ENCODE assay signal across 7 cellular contexts in genomic region chr19:1106841-1107654, GRCh38. TPM values are rescaled to one million over a fixed set of nuclear protein-coding genes. Genes with fewer than 3 reads are reported as not detected.
A peak's percentile ranks its signal among the peaks of the same experiment; 100 is the strongest.
DNase-seq lines count a peak whose midpoint lies in the region; ATAC-seq, FAIRE-seq and TF ChIP-seq lines count a peak whose summit lies in the region.

No MANE protein-coding gene starts in this region.

- no peak overlapping the region for H2BK5ac ChIP-seq in trophoblast cell (ENCODE audit: low read depth, low read length, poor library complexity)

- peaks cover 17% of the 10 kb centered on the region for H3K79me1 ChIP-seq in trophoblast cell (ENCODE audit: low read length)

- H2AFZ ChIP-seq in trophoblast cell (ENCODE audit: insufficient read depth, low read length, poor library complexity): no peak overlapping the region

- no peak overlapping the region for H3K4me2 ChIP-seq in trophoblast cell (ENCODE audit: low read length)

- no peak overlapping the region for H4K8ac ChIP-seq in trophoblast cell (ENCODE audit: low read depth, low read length)

- TF ChIP-seq CTCF in GM12873 (IDR thresholded peaks at IDR 0.05; ENCODE audit: insufficient read depth, low read depth, low read length, missing control alignments) (peak; percentile 8), bronchial epithelial cell (IDR thresholded peaks at IDR 0.05; ENCODE audit: insufficient read depth, low read length, severe bottlenecking) (peak; percentile 45), esophagus muscularis mucosa (IDR thresholded peaks at IDR 0.05) (no peak)

- H3K27me3 ChIP-seq in bronchial epithelial cell (ENCODE audit: control insufficient read depth, insufficient read depth, low read length) (no peaks in the 10 kb centered on the region), trophoblast cell (ENCODE audit: insufficient read depth, low read length) (no peaks in the 10 kb centered on the region), esophagus muscularis mucosa (no peaks in the 10 kb centered on the region)

- FAIRE-seq in bronchial epithelial cell (lab: Jason Lieb, UNC): no peak

- no peak overlapping the region for H2BK12ac ChIP-seq in trophoblast cell (ENCODE audit: low read length)

- H2AK5ac ChIP-seq in trophoblast cell (ENCODE audit: low read length): no peak overlapping the region

- peaks cover 16% of the 10 kb centered on the region for H3K36me3 ChIP-seq in bronchial epithelial cell (ENCODE audit: control insufficient read depth, insufficient read depth, low read length)
- H3K36me3 ChIP-seq in trophoblast cell (ENCODE audit: control insufficient read depth in 1 of 2, insufficient read depth in 2 of 2, low read length in 2 of 2): peaks cover 53 to 57% of the 10 kb centered on the region in 2 experiments
- peaks cover 35 to 64% (median 62%) of the 10 kb centered on the region in 4 donors for H3K36me3 ChIP-seq in esophagus muscularis mucosa

- no peak overlapping the region for H3K9ac ChIP-seq in trophoblast cell (ENCODE audit: low read length)

- no CpG with 5 or more reads among the region's 17 CpGs for WGBS in trophoblast cell (ENCODE audit: extremely low coverage, insufficient coverage, insufficient read length)
- WGBS in esophagus muscularis mucosa: 70% methylated on average over 8 of the region's 17 CpGs

- no peak overlapping the region for H3K4me3 ChIP-seq in bronchial epithelial cell (ENCODE audit: low read depth, low read length)
- H3K4me3 ChIP-seq in trophoblast cell (ENCODE audit: low read depth, low read length): no peak overlapping the region
- no peak overlapping the region for H3K4me3 ChIP-seq in esophagus muscularis mucosa

- no peak overlapping the region for H2BK120ac ChIP-seq in trophoblast cell (ENCODE audit: insufficient read depth, low read length, poor library complexity)

- TF ChIP-seq EP300 in esophagus muscularis mucosa (IDR thresholded peaks at IDR 0.05): no peak

- peak overlapping the region; percentile 27 for H4K12ac ChIP-seq in trophoblast cell (ENCODE audit: low read depth, low read length)

- no peak overlapping the region for H3K4ac ChIP-seq in trophoblast cell (ENCODE audit: low read depth, low read length)

- H3K4me1 ChIP-seq in trophoblast cell (ENCODE audit: control insufficient read depth in 1 of 2, insufficient read depth in 2 of 2, low read length in 2 of 2) (peaks cover 16 to 17% of the 10 kb centered on the region in 2 experiments), esophagus muscularis mucosa (peaks cover 35 to 60% (median 45%) of the 10 kb centered on the region in 4 donors)

- intact Hi-C loops in esophagus muscularis mucosa (cut with DNase I): no loop called here

- H3K9me3 ChIP-seq in trophoblast cell (ENCODE audit: insufficient read depth, low read depth, low read length) (no peaks in the 10 kb centered on the region), esophagus muscularis mucosa (no peaks in the 10 kb centered on the region)

- TF ChIP-seq POLR2A in esophagus muscularis mucosa (IDR thresholded peaks at IDR 0.05; ENCODE audit: low read depth): no peak

- no peak overlapping the region for H3K14ac ChIP-seq in trophoblast cell (ENCODE audit: low read length)

- no peak overlapping the region for H3K23ac ChIP-seq in trophoblast cell (ENCODE audit: low read length)

- H3K79me2 ChIP-seq in trophoblast cell (ENCODE audit: control insufficient read depth, insufficient read depth, low read length, poor library complexity): peaks cover 9% of the 10 kb centered on the region

- H3K27ac ChIP-seq in trophoblast cell (ENCODE audit: low read depth, low read length) (no peak overlapping the region), esophagus muscularis mucosa (replicated peaks in 1 of 4) (peak overlapping the region in 2 of 4 donors; percentile 96 to 100)

- no peak for ATAC-seq in HG03139 (IDR thresholded peaks at IDR 0.05; ENCODE audit: unreplicated experiment)

- no peak overlapping the region for H3K18ac ChIP-seq in trophoblast cell (ENCODE audit: low read length)

- no peak overlapping the region for H4K91ac ChIP-seq in trophoblast cell (ENCODE audit: low read depth, low read length)

- peak; percentile 76 for DNase-seq in NCI-H226
- DNase-seq in bronchial epithelial cell (ENCODE audit: low read depth): peak; percentile 38
- DNase-seq in trophoblast cell: peak in 1 of 2 donors; percentile 38
- no peak for DNase-seq in globus pallidus (ENCODE audit: low spot score)
- no peak for DNase-seq in esophagus muscularis mucosa (ENCODE audit: extremely low spot score)

RNA-seq across cellular contexts. Expression of gene GPX4, which starts 3.3 kb away (rescaled TPM):
- total RNA-seq in bronchial epithelial cell (274 and 291 TPM in 2 replicates), esophagus muscularis mucosa (100 to 1,000 TPM; 338 to 386 (median 375) TPM)
- 795 and 804 TPM in 2 replicates for polyA plus RNA-seq in trophoblast cell (2013)

RNA-seq across cellular contexts. Expression of gene POLR2E, which starts 11.9 kb away (rescaled TPM):
- total RNA-seq in bronchial epithelial cell: 57.4 and 87.1 TPM in 2 replicates
- 192 and 197 TPM in 2 replicates for polyA plus RNA-seq in trophoblast cell (2013)
- 100 to 1,000 TPM in 3 of 4 donors, 10 to 100 TPM in 1; 96.8 to 198 (median 135) TPM for total RNA-seq in esophagus muscularis mucosa

RNA-seq across cellular contexts. Expression of gene ARHGAP45, which starts 40.1 kb away (rescaled TPM):
- total RNA-seq in bronchial epithelial cell: 9.0 and 11.8 TPM in 2 replicates
- 13.6 and 14.5 TPM in 2 replicates for polyA plus RNA-seq in trophoblast cell (2013)
- total RNA-seq in esophagus muscularis mucosa: 10 to 100 TPM; 17.8 to 28.3 (median 21.2) TPM

Comparison
In these comparisons a context has a peak if more than half of its experiments do, and no peak if none do; other contexts are left out.
1. CTCF ChIP-seq: peak in GM12873 (single experiment) and bronchial epithelial cell (single experiment); none in esophagus muscularis mucosa (0 of 3).
2. DNase-seq: peak in NCI-H226 (single experiment) and bronchial epithelial cell (single experiment); none in globus pallidus (single experiment) and esophagus muscularis mucosa (single experiment).